21 cellular contexts compared by ENCODE assay signal in the genomic region with DNA sequence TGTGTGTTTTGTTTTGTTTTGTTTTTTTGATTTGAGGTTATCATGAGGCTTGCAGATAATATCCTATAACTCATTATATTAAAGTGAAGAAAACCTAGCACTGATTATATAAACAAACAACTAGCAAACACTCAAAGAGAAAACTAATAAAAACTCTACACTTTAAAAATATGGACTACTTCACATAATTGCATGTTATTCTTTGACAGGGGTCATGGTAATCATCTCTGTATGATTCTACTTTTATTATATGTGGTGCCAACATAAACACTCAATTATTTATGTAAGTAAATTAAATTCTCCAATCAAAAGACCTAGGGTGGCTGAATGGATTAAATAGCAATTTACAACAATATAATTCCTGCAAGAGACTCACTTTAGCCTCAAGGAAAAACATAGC.
"Had no signal": no experiment of that assay in that cellular context is flagged by ENCODE, and none has a peak within 500 bp of the region (broad histone marks: within the 10 kb centered on the region; RNA-seq: fewer than 3 reads in every experiment).

No MANE protein-coding gene starts in this region.

- FAIRE-seq: colon, urothelium cell line had no signal

- H3K4me3 Mint-ChIP-seq: memory B cell; mesothelial cell of epicardium; naive B cell; natural killer cell treated with Interleukin-12 subunit alpha and Interleukin-12 subunit beta and Interleukin-15 and Interleukin-18, amount 100 ng/mL, for 72 hours; neural progenitor cell; stimulated activated memory B cell treated with anti-CD40 and anti-IgM and Interleukin-4, amounts not matched to agents 10 μg/mL and 1 μg/mL and 100 μg/mL, for 72 hours had no signal

- H3K27ac Mint-ChIP-seq: memory B cell; mesothelial cell of epicardium; naive B cell; natural killer cell treated with Interleukin-12 subunit alpha and Interleukin-12 subunit beta and Interleukin-15 and Interleukin-18, amount 100 ng/mL, for 72 hours; neural progenitor cell; progenitor cell of endocrine pancreas; stimulated activated memory B cell treated with anti-CD40 and anti-IgM and Interleukin-4, amounts not matched to agents 10 μg/mL and 1 μg/mL and 100 μg/mL, for 72 hours had no signal

- ATAC-seq: esophagus mucosa; gastrocnemius medialis; mucosa of descending colon; natural killer cell treated with Interleukin-12 subunit alpha and Interleukin-12 subunit beta and Interleukin-15 and Interleukin-18, amount 100 ng/mL, for 72 hours; sciatic nerve; stimulated activated memory B cell treated with anti-CD40 and anti-IgM and Interleukin-4, amounts not matched to agents 10 μg/mL and 1 μg/mL and 100 μg/mL, for 72 hours; stimulated activated naive CD8-positive, alpha-beta T cell treated with anti-CD3 and anti-CD28 coated beads, Interleukin-15, Interleukin-2, amounts not matched to agents 100 U/mL and 50 U/mL, for 24 hours had no signal

- H3K4me1 Mint-ChIP-seq: neural progenitor cell had no signal

- DNase-seq: dorsolateral prefrontal cortex; effector CD4-positive, alpha-beta T cell; foreskin fibroblast; gastrocnemius medialis; head of caudate nucleus; mucosa of descending colon; naive B cell; stimulated activated CD4-positive, alpha-beta T cell treated with anti-CD3 and anti-CD28 coated beads, Interleukin-4, amount 100 ng/mL, for 4 hours; stimulated activated naive CD8-positive, alpha-beta T cell treated with anti-CD3 and anti-CD28 coated beads, Interleukin-15, Interleukin-2, amounts not matched to agents 100 U/mL and 50 U/mL, for 24 hours; substantia nigra; upper lobe of left lung had no signal

- H3K36me3 Mint-ChIP-seq: memory B cell; naive B cell; natural killer cell treated with Interleukin-12 subunit alpha and Interleukin-12 subunit beta and Interleukin-15 and Interleukin-18, amount 100 ng/mL, for 72 hours; neural progenitor cell; stimulated activated memory B cell treated with anti-CD40 and anti-IgM and Interleukin-4, amounts not matched to agents 10 μg/mL and 1 μg/mL and 100 μg/mL, for 72 hours had no signal

- H3K27me3 Mint-ChIP-seq: naive B cell; natural killer cell treated with Interleukin-12 subunit alpha and Interleukin-12 subunit beta and Interleukin-15 and Interleukin-18, amount 100 ng/mL, for 72 hours; stimulated activated memory B cell treated with anti-CD40 and anti-IgM and Interleukin-4, amounts not matched to agents 10 μg/mL and 1 μg/mL and 100 μg/mL, for 72 hours had no signal

- H3K9me3 Mint-ChIP-seq: natural killer cell treated with Interleukin-12 subunit alpha and Interleukin-12 subunit beta and Interleukin-15 and Interleukin-18, amount 100 ng/mL, for 72 hours had no signal
